25 cellular contexts compared by ENCODE assay signal in genomic region chr15:41160639-41161315, GRCh38. TPM values are rescaled to one million over a fixed set of nuclear protein-coding genes. Genes with fewer than 3 reads are reported as not detected.
A peak's percentile ranks its signal among the peaks of the same experiment; 100 is the strongest.
DNase-seq lines count a peak whose midpoint lies in the region; ATAC-seq and TF ChIP-seq lines count a peak whose summit lies in the region.
"Had no signal": no experiment of that assay in that cellular context is flagged by ENCODE, and none has a peak within 500 bp of the region (broad histone marks: within the 10 kb centered on the region; RNA-seq: fewer than 3 reads in every experiment).

No MANE protein-coding gene starts in this region.

- peaks cover 0 to 4% of the 10 kb centered on the region in 2 donors for H3K4me1 ChIP-seq in lung (ENCODE audit: control insufficient read depth in 2 of 2, insufficient read depth in 2 of 2, low read length in 2 of 2)
- H3K4me1 ChIP-seq: right atrium auricular region had no signal

- peak; percentile 45 for ATAC-seq in lung (ENCODE audit: insufficient read depth, low FRiP score)

- DNase-seq in AG08396 (ENCODE audit: low spot score), result peak; percentile 41
- DNase-seq in NCI-H226, result peak; percentile 73
- DNase-seq in choroid plexus epithelial cell (ENCODE audit: low read depth), result peak; percentile 27
- DNase-seq in lung (ENCODE audit: low spot score), result no peak
- DNase-seq in NCI-H1048 (lab: John Stamatoyannopoulos, UW), result no peak
- no peak for DNase-seq in NCI-H1417 (lab: John Stamatoyannopoulos, UW)
- no peak for DNase-seq in NCI-H2081 (lab: John Stamatoyannopoulos, UW)
- DNase-seq in NK-92 (lab: John Stamatoyannopoulos, UW; ENCODE audit: unreplicated experiment), result no peak
- DNase-seq: ACHN; activated CD4-positive, alpha-beta memory T cell treated with anti-CD3 and anti-CD28 coated beads for 36 hours; activated CD4-positive, CD25-positive, alpha-beta regulatory T cell; activated effector memory CD4-positive, alpha-beta T cell treated with anti-CD3 and anti-CD28 coated beads, Interleukin-2, amount 50 U/mL, for 16 hours; Calu3; dermis blood vessel endothelial cell; foreskin melanocyte; H9; hippocampal formation; naive B cell; NCI-H1436; NCI-H526; nucleus accumbens; T1000 had no signal

- WGBS in lung, 2 donors, result 63 to 86% methylated on average over 15 of the region's 15 CpGs

- no peaks in the 10 kb centered on the region for H3K9me3 ChIP-seq in lung (ENCODE audit: control insufficient read depth in 2 of 2, insufficient read depth in 1 of 2, low read length in 1 of 2)
- H3K9me3 ChIP-seq: right atrium auricular region had no signal

- no peak for TF ChIP-seq CTCF in choroid plexus epithelial cell (conservative IDR thresholded peaks at IDR 0.05; ENCODE audit: low read depth, low read length)
- no peak for TF ChIP-seq CTCF in lung (IDR thresholded peaks at IDR 0.05; ENCODE audit: control extremely low read depth, extremely low read depth)

- H3K27ac ChIP-seq in lung (ENCODE audit: low read depth in 1 of 2, low read length in 1 of 2), result peak overlapping the region in 1 of 2 donors; percentile 58
- H3K27ac ChIP-seq: C4-2B, right atrium auricular region, RWPE1 had no signal

- no peaks in the 10 kb centered on the region for H3K36me3 ChIP-seq in lung (ENCODE audit: control insufficient read depth in 2 of 2, insufficient read depth in 2 of 2, low read length in 2 of 2)
- H3K36me3 ChIP-seq: right atrium auricular region had no signal

- H3K4me3 ChIP-seq in choroid plexus epithelial cell (ENCODE audit: low read depth, low read length), result no peak overlapping the region
- no peak overlapping the region for H3K4me3 ChIP-seq in lung
- H3K4me3 ChIP-seq: right atrium auricular region had no signal

- no peaks in the 10 kb centered on the region for H3K27me3 ChIP-seq in lung (ENCODE audit: control insufficient read depth, insufficient read depth)
- H3K27me3 ChIP-seq: right atrium auricular region had no signal

RNA-seq across cellular contexts. Expression of gene INO80, which starts 44.7 kb away (rescaled TPM):
- 10 to 100 TPM; 27.1 to 50.1 TPM for total RNA-seq in lung
- polyA plus RNA-seq in lung, result 10 to 100 TPM in 1 of 2 donors, 1 to 10 TPM in 1; 8.0 to 18.6 TPM

Comparison
In these comparisons a context has a peak if more than half of its experiments do, and no peak if none do; other contexts are left out.
1. DNase-seq: peak in AG08396 (single experiment), NCI-H226 (single experiment) and choroid plexus epithelial cell (single experiment); none in lung (single experiment), NCI-H1048 (single experiment), NCI-H1417 (0 of 3), NCI-H2081 (0 of 2) and NK-92 (single experiment).